17 cellular contexts compared by ENCODE assay signal in genomic region chr6:32882879-32883250, GRCh38. TPM values are rescaled to one million over a fixed set of nuclear protein-coding genes. Genes with fewer than 3 reads are reported as not detected.
DNase-seq lines count a peak whose midpoint lies in the region; ATAC-seq, FAIRE-seq and TF ChIP-seq lines count a peak whose summit lies in the region.
"Had no signal": no experiment of that assay in that cellular context is flagged by ENCODE, and none has a peak within 500 bp of the region (broad histone marks: within the 10 kb centered on the region; RNA-seq: fewer than 3 reads in every experiment).

No MANE protein-coding gene starts in this region.

- H3K9me3 ChIP-seq in GM12878 (replicated peaks; ENCODE audit: control insufficient read depth, insufficient read depth, low read length) (no peaks in the 10 kb centered on the region), keratinocyte (ENCODE audit: control insufficient read depth, low read depth, low read length) (no peaks in the 10 kb centered on the region)
- H3K9me3 ChIP-seq: BLaER1, esophagus muscularis mucosa, left ventricle myocardium inferior, vagina had no signal

- RAD21 ChIA-PET in GM12878 (lab: Charles Lee; ENCODE audit: unreplicated experiment) = interaction anchor here (1.8 to 2.4 kb wide), 3 partner anchors 44 to 102 kb away, joined by 4 to 13 read pairs (median 6); partner anchors contain the start of genes HLA-DMA and TAP2

- in situ Hi-C loops in GM12878 (cut with MboI) = no loop called here

- H3K36me3 Mint-ChIP-seq in activated CD8-positive, alpha-beta memory T cell treated with anti-CD3 and anti-CD28 coated beads, Interleukin-2, amount 10 ng/mL, durations not matched to agents 7 days and 5 days = peaks cover 3% of the 10 kb centered on the region

- POLR2A ChIA-PET in GM12878 (lab: Charles Lee) = interaction anchor here (1.3 kb wide), 1 partner anchor 44 kb away, joined by 3 read pairs; the partner anchor contains the start of gene TAP2

- peaks cover 8% of the 10 kb centered on the region for H3K27me3 Mint-ChIP-seq in activated CD8-positive, alpha-beta memory T cell treated with anti-CD3 and anti-CD28 coated beads, Interleukin-2, amount 10 ng/mL, durations not matched to agents 7 days and 5 days

- H3K36me3 ChIP-seq in GM12878 (ENCODE audit: control insufficient read depth in 2 of 2, insufficient read depth in 2 of 2, low read length in 1 of 2) = no peaks in the 10 kb centered on the region
- H3K36me3 ChIP-seq in keratinocyte (ENCODE audit: control insufficient read depth in 2 of 2, extremely low read depth in 1 of 2, insufficient read depth in 2 of 2, low read length in 2 of 2) = no peaks in the 10 kb centered on the region
- H3K36me3 ChIP-seq: esophagus muscularis mucosa, left ventricle myocardium inferior, vagina had no signal

- H3K27me3 ChIP-seq in GM12878 (replicated peaks in 1 of 2; ENCODE audit: control insufficient read depth in 2 of 2, insufficient read depth in 2 of 2, low read length in 1 of 2) (no peaks in the 10 kb centered on the region; a peak in 1 of 4 replicates), keratinocyte (ENCODE audit: control insufficient read depth, extremely low read depth, insufficient read depth, low read length) (no peaks in the 10 kb centered on the region)
- H3K27me3 ChIP-seq: BLaER1, vagina had no signal

- no peaks in the 10 kb centered on the region for H3K9me1 ChIP-seq in keratinocyte (ENCODE audit: control insufficient read depth, extremely low read depth, insufficient read depth, low read length)

- H3K4me3 ChIP-seq in GM12878 (no peak overlapping the region), keratinocyte (ENCODE audit: control insufficient read depth in 2 of 3, extremely low read depth in 1 of 3, insufficient read depth in 2 of 3, low read depth in 1 of 3, low read length in 3 of 3) (no peak overlapping the region)
- H3K4me3 ChIP-seq: BLaER1, esophagus muscularis mucosa, GM23338, left ventricle myocardium inferior, vagina had no signal

- H3K27ac Mint-ChIP-seq in activated CD8-positive, alpha-beta memory T cell treated with anti-CD3 and anti-CD28 coated beads, Interleukin-2, amount 10 ng/mL, durations not matched to agents 7 days and 5 days = no peak overlapping the region
- H3K27ac Mint-ChIP-seq: GM23338 had no signal

- no TSS peak for BruUV-seq in GM12878 (replicated peaks; lab: Mats Ljungman, UMichigan)

- WGBS in GM12878 (ENCODE audit: insufficient coverage, insufficient replicate concordance, low lambda C conversion rate, missing lambda C conversion rate) = 38% methylated on average over 1 of the region's 1 CpG

- H3K4me3 Mint-ChIP-seq in activated CD8-positive, alpha-beta memory T cell treated with anti-CD3 and anti-CD28 coated beads, Interleukin-2, amount 10 ng/mL, durations not matched to agents 7 days and 5 days = no peak overlapping the region
- H3K4me3 Mint-ChIP-seq: GM23338 had no signal

- H3K4me1 Mint-ChIP-seq in activated CD8-positive, alpha-beta memory T cell treated with anti-CD3 and anti-CD28 coated beads, Interleukin-2, amount 10 ng/mL, durations not matched to agents 7 days and 5 days = peaks cover 3% of the 10 kb centered on the region
- H3K4me1 Mint-ChIP-seq: GM23338 had no signal

- H4K20me1 ChIP-seq in GM12878 (ENCODE audit: control insufficient read depth, insufficient read depth) (no peaks in the 10 kb centered on the region), keratinocyte (ENCODE audit: control insufficient read depth, extremely low read depth, insufficient read depth, low read length) (no peaks in the 10 kb centered on the region)
- H4K20me1 ChIP-seq: BLaER1 had no signal

- no peaks in the 10 kb centered on the region for H3K79me2 ChIP-seq in GM12878 (ENCODE audit: control insufficient read depth, insufficient read depth, low read length)
- no peaks in the 10 kb centered on the region for H3K79me2 ChIP-seq in keratinocyte (ENCODE audit: control insufficient read depth, insufficient read depth, low read length)

- H3K4me2 ChIP-seq in GM12878 (ENCODE audit: control insufficient read depth, insufficient read depth) = no peak overlapping the region
- no peak overlapping the region for H3K4me2 ChIP-seq in keratinocyte (ENCODE audit: control insufficient read depth, extremely low read depth, insufficient read depth, low read depth, low read length)
- H3K4me2 ChIP-seq: GM23338 had no signal

- DNase-seq in AG20443 (ENCODE audit: low spot score) (peak; percentile 71), HS-5 (ENCODE audit: low read depth) (peak; percentile 61), GM12878 (ENCODE audit: low read depth, low spot score) (no peak), keratinocyte (ENCODE audit: low read depth, low spot score) (no peak), HK-2 (ENCODE audit: unreplicated experiment) (no peak), SKM-1 (lab: John Stamatoyannopoulos, UW; ENCODE audit: unreplicated experiment) (no peak)
- no peak for DNase-seq in activated CD8-positive, alpha-beta memory T cell treated with anti-CD3 and anti-CD28 coated beads, Interleukin-2, amount 10 ng/mL, durations not matched to agents 7 days and 5 days
- DNase-seq: activated CD4-positive, alpha-beta T cell treated with anti-CD3 and anti-CD28 coated beads, Interleukin-2, amount 50 U/mL, for 4 hours; DMS153; left ventricle myocardium inferior; NCI-H1694 treated with DMSO at 0.1 percent for 48 hours; NCI-H510A treated with DMSO at 0.1 percent for 48 hours had no signal

- intact Hi-C loops in GM12878 (cut with micrococcal nuclease; ENCODE audit: unreplicated experiment) = loop anchor here (10.0 kb wide), 1 partner anchor 202 kb away; no protein-coding TSS in a partner anchor

- no peak overlapping the region for H2AFZ ChIP-seq in GM12878 (ENCODE audit: control insufficient read depth, low read depth, low read length)
- H2AFZ ChIP-seq in keratinocyte (ENCODE audit: control insufficient read depth, low read length) = no peak overlapping the region

- dilution Hi-C loops in keratinocyte (cut with MboI; ENCODE audit: extremely low pct_ligation_motif_present, low sequenced_read_pairs) = no loop called here

- SMC1A ChIA-PET in GM12878 (lab: Charles Lee; ENCODE audit: uncharacterized antibody, unreplicated experiment) = interaction anchor here (0.9 to 13.8 kb wide), 4 partner anchors 51 to 100 kb away, joined by 3 to 184 read pairs (median 4); no protein-coding TSS in a partner anchor

- FAIRE-seq in GM12878 (lab: Jason Lieb, UNC) (no peak), keratinocyte (lab: Jason Lieb, UNC) (peak; percentile 62)

- ATAC-seq in GM12878 (no peak), GM21529 (IDR thresholded peaks at IDR 0.05; ENCODE audit: unreplicated experiment) (no peak)
- no peak for ATAC-seq in activated CD8-positive, alpha-beta memory T cell treated with anti-CD3 and anti-CD28 coated beads, Interleukin-2, amount 10 ng/mL, durations not matched to agents 7 days and 5 days
- ATAC-seq: GM23338 had no signal

- no peak overlapping the region for H3K9ac ChIP-seq in GM12878 (ENCODE audit: control insufficient read depth, insufficient read depth, low read length)
- H3K9ac ChIP-seq in keratinocyte (ENCODE audit: control insufficient read depth, extremely low read depth, insufficient read depth, low read length) = no peak overlapping the region
- H3K9ac ChIP-seq: BLaER1 had no signal

- H3K9me3 Mint-ChIP-seq in activated CD8-positive, alpha-beta memory T cell treated with anti-CD3 and anti-CD28 coated beads, Interleukin-2, amount 10 ng/mL, durations not matched to agents 7 days and 5 days (ENCODE audit: low read depth) = no peaks in the 10 kb centered on the region
- H3K9me3 Mint-ChIP-seq: GM23338 had no signal

- H3K27ac ChIP-seq in GM12878 (ENCODE audit: control insufficient read depth, insufficient read depth) (no peak overlapping the region), keratinocyte (ENCODE audit: control insufficient read depth, insufficient read depth, low read length) (peak overlapping the region; percentile 65)
- H3K27ac ChIP-seq: BLaER1, vagina had no signal

- H3K4me1 ChIP-seq in GM12878 (ENCODE audit: control insufficient read depth, insufficient read depth, low read length) (0 out of 2 replicates have a peak, but pooled peaks cover 3% of the 10 kb centered on the region), keratinocyte (ENCODE audit: control insufficient read depth, extremely low read depth, insufficient read depth, low read length) (peaks cover 10% of the 10 kb centered on the region)

- TF ChIP-seq EP300 in GM12878 (IDR thresholded peaks at IDR 0.05; ENCODE audit: borderline replicate concordance in 1 of 2, control insufficient read depth in 1 of 2, low read depth in 2 of 2, low read length in 2 of 2) = no peak

- TF ChIP-seq CTCF in GM12878 (IDR thresholded peaks at IDR 0.05 in 2 of 3, conservative IDR thresholded peaks at IDR 0.05 in 1 of 3; ENCODE audit: control insufficient read depth in 2 of 3, extremely low read depth in 1 of 3, insufficient read depth in 1 of 3, low read depth in 3 of 3, low read length in 3 of 3) (no peak), keratinocyte (optimal IDR thresholded peaks at IDR 0.05 in 1 of 3, IDR thresholded peaks at IDR 0.05 in 1 of 3, conservative IDR thresholded peaks at IDR 0.05 in 1 of 3; ENCODE audit: extremely low read depth in 1 of 3, insufficient read depth in 2 of 3, low read length in 3 of 3) (no peak)

- CTCF ChIA-PET in GM12878 (lab: Yijun Ruan, JAX) = interaction anchor here (0.9 to 12.7 kb wide), 8 partner anchors 14 to 104 kb away, joined by 3 to 260 read pairs (median 5); partner anchors contain the start of genes HLA-DMA and TAP2
- CTCF ChIA-PET in activated CD8-positive, alpha-beta memory T cell treated with anti-CD3 and anti-CD28 coated beads, Interleukin-2, amount 10 ng/mL, durations not matched to agents 7 days and 5 days (lab: Charles Lee) = interaction anchor here (1.4 to 8.0 kb wide), 6 partner anchors 14 to 103 kb away, joined by 3 to 122 read pairs (median 6); partner anchors contain the start of genes BRD2, HLA-DMA and TAP2

- no peak for TF ChIP-seq POLR2A in GM12878 (IDR thresholded peaks at IDR 0.05; ENCODE audit: low read depth, low read length)

- TF ChIP-seq RAD21 in GM12878 (IDR thresholded peaks at IDR 0.05; ENCODE audit: insufficient read depth, low read depth, low read length) = no peak

RNA-seq across cellular contexts. Expression of gene PSMB9, which starts 28.9 kb away (rescaled TPM):
- total RNA-seq in GM12878 (2013; cell fraction: nucleolus; rRNA removed) = 21.6 and 24.8 TPM in 2 replicates
- total RNA-seq in GM12878 (2014; rRNA removed) (251 and 255 TPM in 2 replicates), GM12878 (2014; rRNA removed; fragmentation: Illumina TruSeq; extraction: Trizol) (167 and 171 TPM in 2 replicates), GM12878 (2021) (237 and 271 TPM in 2 replicates)
- polyA plus RNA-seq in GM12878 (2011; ENCODE audit: low read depth) = 109 TPM
- polyA plus RNA-seq in GM12878 (2011; rRNA removed) (253 and 359 TPM in 2 replicates), GM12878 (2014; fragmentation: Illumina TruSeq; extraction: Trizol) (86.8 and 181 TPM in 2 replicates), GM12878 (2014; fragmentation: Nextera tagmentation; extraction: Ambion mirVana) (100 to 1,000 TPM; 202 to 299 TPM), GM12878 (2014; rRNA removed) (341 and 375 TPM in 2 replicates), GM12878 (2016; fragmentation: Nextera tagmentation; extraction: Ambion mirVana) (100 to 1,000 TPM; 483 to 517 TPM), keratinocyte (21.3 to 29.0 TPM (median 25.4 TPM) in 3 replicates)
- polyA plus RNA-seq in GM12878 (2011; cell fraction: cytosol; rRNA removed) = 446 and 599 TPM in 2 replicates
- polyA plus RNA-seq in GM12878 (2011; cell fraction: nucleus; rRNA removed) = 215 and 228 TPM in 2 replicates
- 183 and 244 TPM in 2 replicates for polyA plus RNA-seq in GM12878 (2012)
- polyA minus RNA-seq in GM12878 (2011; rRNA and poly(A)+ RNA removed) = 185 and 260 TPM in 2 replicates
- polyA minus RNA-seq in GM12878 (2011; cell fraction: cytosol; rRNA and poly(A)+ RNA removed) = 78.0 and 81.2 TPM in 2 replicates
- polyA minus RNA-seq in GM12878 (2011; cell fraction: nucleus; rRNA and poly(A)+ RNA removed) = 34.8 and 51.7 TPM in 2 replicates
- 0.69 TPM for polyA plus RNA-seq in keratinocyte (2011; ENCODE audit: low read depth)
- polyA plus RNA-seq in keratinocyte (2011; cell fraction: cytosol; rRNA removed) = 10.9 and 17.9 TPM in 2 replicates
- polyA plus RNA-seq in keratinocyte (2011; cell fraction: nucleus; rRNA removed) = 6.6 TPM in 2 replicates
- polyA plus RNA-seq in keratinocyte (2012; ENCODE audit: low replicate concordance) = 1.4 and 28.6 TPM in 2 replicates
- polyA minus RNA-seq in keratinocyte = 13.0 to 16.5 TPM (median 14.0 TPM) in 3 replicates
- polyA minus RNA-seq in keratinocyte (2011; cell fraction: cytosol; rRNA and poly(A)+ RNA removed) = 9.2 TPM
- polyA minus RNA-seq in keratinocyte (2011; cell fraction: nucleus; rRNA and poly(A)+ RNA removed) = 1.3 and 1.5 TPM in 2 replicates
- 100 to 1,000 TPM; 402 to 473 TPM for total RNA-seq in activated CD8-positive, alpha-beta memory T cell treated with anti-CD3 and anti-CD28 coated beads, Interleukin-2, amount 10 ng/mL, durations not matched to agents 7 days and 5 days

RNA-seq across cellular contexts. Expression of gene TAP1, which starts 29.4 kb away (rescaled TPM):
- 96.1 and 104 TPM in 2 replicates for total RNA-seq in GM12878 (2013; cell fraction: nucleolus; rRNA removed)
- total RNA-seq in GM12878 (2014; rRNA removed) = 179 and 183 TPM in 2 replicates
- total RNA-seq in GM12878 (2014; rRNA removed; fragmentation: Illumina TruSeq; extraction: Trizol) = 103 and 108 TPM in 2 replicates
- 177 and 194 TPM in 2 replicates for total RNA-seq in GM12878 (2021)
- 87.7 TPM for polyA plus RNA-seq in GM12878 (2011; ENCODE audit: low read depth)
- 136 and 198 TPM in 2 replicates for polyA plus RNA-seq in GM12878 (2011; rRNA removed)
- 194 and 208 TPM in 2 replicates for polyA plus RNA-seq in GM12878 (2011; cell fraction: cytosol; rRNA removed)
- 238 and 367 TPM in 2 replicates for polyA plus RNA-seq in GM12878 (2011; cell fraction: nucleus; rRNA removed)
- polyA plus RNA-seq in GM12878 (2012) = 170 and 179 TPM in 2 replicates
- polyA plus RNA-seq in GM12878 (2014; fragmentation: Illumina TruSeq; extraction: Trizol) = 107 and 126 TPM in 2 replicates
- polyA plus RNA-seq in GM12878 (2014; fragmentation: Nextera tagmentation; extraction: Ambion mirVana) = 10 to 100 TPM; 33.4 to 60.0 TPM
- 160 and 161 TPM in 2 replicates for polyA plus RNA-seq in GM12878 (2014; rRNA removed)
- 100 to 1,000 TPM; 230 to 249 TPM for polyA plus RNA-seq in GM12878 (2016; fragmentation: Nextera tagmentation; extraction: Ambion mirVana)
- polyA minus RNA-seq in GM12878 (2011; rRNA and poly(A)+ RNA removed) = 154 and 194 TPM in 2 replicates
- 60.6 and 63.3 TPM in 2 replicates for polyA minus RNA-seq in GM12878 (2011; cell fraction: cytosol; rRNA and poly(A)+ RNA removed)
- 62.0 and 67.4 TPM in 2 replicates for polyA minus RNA-seq in GM12878 (2011; cell fraction: nucleus; rRNA and poly(A)+ RNA removed)
- polyA plus RNA-seq in keratinocyte = 56.1 to 81.7 TPM (median 61.4 TPM) in 3 replicates
- 10.9 TPM for polyA plus RNA-seq in keratinocyte (2011; ENCODE audit: low read depth)
- polyA plus RNA-seq in keratinocyte (2011; cell fraction: cytosol; rRNA removed) = 44.3 and 45.6 TPM in 2 replicates
- polyA plus RNA-seq in keratinocyte (2011; cell fraction: nucleus; rRNA removed) = 92.6 and 97.3 TPM in 2 replicates
- 47.4 and 68.3 TPM in 2 replicates for polyA plus RNA-seq in keratinocyte (2012; ENCODE audit: low replicate concordance)
- polyA minus RNA-seq in keratinocyte = 74.6 to 93.6 TPM (median 82.4 TPM) in 3 replicates
- polyA minus RNA-seq in keratinocyte (2011; cell fraction: cytosol; rRNA and poly(A)+ RNA removed) = 72.1 TPM
- polyA minus RNA-seq in keratinocyte (2011; cell fraction: nucleus; rRNA and poly(A)+ RNA removed) = 81.8 and 84.9 TPM in 2 replicates
- total RNA-seq in activated CD8-positive, alpha-beta memory T cell treated with anti-CD3 and anti-CD28 coated beads, Interleukin-2, amount 10 ng/mL, durations not matched to agents 7 days and 5 days = 100 to 1,000 TPM; 407 to 417 TPM

RNA-seq across cellular contexts. Expression of gene PSMB8, which starts 39.0 kb away (rescaled TPM):
- 49.6 and 50.1 TPM in 2 replicates for total RNA-seq in GM12878 (2013; cell fraction: nucleolus; rRNA removed)
- 386 and 388 TPM in 2 replicates for total RNA-seq in GM12878 (2014; rRNA removed)
- 311 and 327 TPM in 2 replicates for total RNA-seq in GM12878 (2014; rRNA removed; fragmentation: Illumina TruSeq; extraction: Trizol)
- 366 TPM in 2 replicates for total RNA-seq in GM12878 (2021)
- 129 TPM for polyA plus RNA-seq in GM12878 (2011; ENCODE audit: low read depth)
- 321 and 384 TPM in 2 replicates for polyA plus RNA-seq in GM12878 (2011; rRNA removed)
- polyA plus RNA-seq in GM12878 (2011; cell fraction: cytosol; rRNA removed) = 482 and 548 TPM in 2 replicates
- 310 and 330 TPM in 2 replicates for polyA plus RNA-seq in GM12878 (2011; cell fraction: nucleus; rRNA removed)
- polyA plus RNA-seq in GM12878 (2012) = 201 TPM in 2 replicates
- 272 and 304 TPM in 2 replicates for polyA plus RNA-seq in GM12878 (2014; fragmentation: Illumina TruSeq; extraction: Trizol)
- 100 to 1,000 TPM; 353 to 557 TPM for polyA plus RNA-seq in GM12878 (2014; fragmentation: Nextera tagmentation; extraction: Ambion mirVana)
- polyA plus RNA-seq in GM12878 (2014; rRNA removed) = 374 and 411 TPM in 2 replicates
- polyA plus RNA-seq in GM12878 (2016; fragmentation: Nextera tagmentation; extraction: Ambion mirVana) = 100 to 1,000 TPM; 495 to 538 TPM
- 253 and 255 TPM in 2 replicates for polyA minus RNA-seq in GM12878 (2011; rRNA and poly(A)+ RNA removed)
- 49.0 and 55.5 TPM in 2 replicates for polyA minus RNA-seq in GM12878 (2011; cell fraction: cytosol; rRNA and poly(A)+ RNA removed)
- polyA minus RNA-seq in GM12878 (2011; cell fraction: nucleus; rRNA and poly(A)+ RNA removed) = 48.2 and 65.3 TPM in 2 replicates
- 44.4 to 66.7 TPM (median 63.4 TPM) in 3 replicates for polyA plus RNA-seq in keratinocyte
- 10.5 TPM for polyA plus RNA-seq in keratinocyte (2011; ENCODE audit: low read depth)
- polyA plus RNA-seq in keratinocyte (2011; cell fraction: cytosol; rRNA removed) = 34.6 and 43.8 TPM in 2 replicates
- polyA plus RNA-seq in keratinocyte (2011; cell fraction: nucleus; rRNA removed) = 24.8 and 26.6 TPM in 2 replicates
- 17.9 and 59.2 TPM in 2 replicates for polyA plus RNA-seq in keratinocyte (2012; ENCODE audit: low replicate concordance)
- 20.2 to 36.4 TPM (median 31.7 TPM) in 3 replicates for polyA minus RNA-seq in keratinocyte
- polyA minus RNA-seq in keratinocyte (2011; cell fraction: cytosol; rRNA and poly(A)+ RNA removed) = 11.1 TPM
- 4.3 and 5.0 TPM in 2 replicates for polyA minus RNA-seq in keratinocyte (2011; cell fraction: nucleus; rRNA and poly(A)+ RNA removed)
- 100 to 1,000 TPM; 461 to 464 TPM for total RNA-seq in activated CD8-positive, alpha-beta memory T cell treated with anti-CD3 and anti-CD28 coated beads, Interleukin-2, amount 10 ng/mL, durations not matched to agents 7 days and 5 days

RNA-seq across cellular contexts. Expression of gene TAP2, which starts 44.3 kb away (rescaled TPM):
- total RNA-seq in GM12878 (2013; cell fraction: nucleolus; rRNA removed) = 57.5 and 70.6 TPM in 2 replicates
- total RNA-seq in GM12878 (2014; rRNA removed) (58.1 and 60.3 TPM in 2 replicates), GM12878 (2014; rRNA removed; fragmentation: Illumina TruSeq; extraction: Trizol) (31.9 and 37.2 TPM in 2 replicates), GM12878 (2021) (77.2 and 87.3 TPM in 2 replicates)
- polyA plus RNA-seq in GM12878 (2011; ENCODE audit: low read depth) = 17.3 TPM
- polyA plus RNA-seq in GM12878 (2011; rRNA removed) (25.5 and 38.8 TPM in 2 replicates), GM12878 (2014; fragmentation: Illumina TruSeq; extraction: Trizol) (45.7 and 47.7 TPM in 2 replicates), GM12878 (2014; fragmentation: Nextera tagmentation; extraction: Ambion mirVana) (1 to 10 TPM; 5.3 to 6.7 TPM), GM12878 (2014; rRNA removed) (49.6 and 71.6 TPM in 2 replicates), GM12878 (2016; fragmentation: Nextera tagmentation; extraction: Ambion mirVana) (1 to 10 TPM; 8.3 to 9.0 TPM), keratinocyte (24.5 to 50.7 TPM (median 32.6 TPM) in 3 replicates)
- 34.8 and 37.7 TPM in 2 replicates for polyA plus RNA-seq in GM12878 (2011; cell fraction: cytosol; rRNA removed)
- 129 and 147 TPM in 2 replicates for polyA plus RNA-seq in GM12878 (2011; cell fraction: nucleus; rRNA removed)
- 31.6 and 38.9 TPM in 2 replicates for polyA plus RNA-seq in GM12878 (2012)
- polyA minus RNA-seq in GM12878 (2011; rRNA and poly(A)+ RNA removed) = 36.8 and 38.2 TPM in 2 replicates
- 9.1 and 12.2 TPM in 2 replicates for polyA minus RNA-seq in GM12878 (2011; cell fraction: cytosol; rRNA and poly(A)+ RNA removed)
- polyA minus RNA-seq in GM12878 (2011; cell fraction: nucleus; rRNA and poly(A)+ RNA removed) = 32.5 and 50.3 TPM in 2 replicates
- 4.3 TPM for polyA plus RNA-seq in keratinocyte (2011; ENCODE audit: low read depth)
- polyA plus RNA-seq in keratinocyte (2011; cell fraction: cytosol; rRNA removed) = 7.8 and 9.5 TPM in 2 replicates
- 69.2 and 76.6 TPM in 2 replicates for polyA plus RNA-seq in keratinocyte (2011; cell fraction: nucleus; rRNA removed)
- 21.9 and 59.2 TPM in 2 replicates for polyA plus RNA-seq in keratinocyte (2012; ENCODE audit: low replicate concordance)
- polyA minus RNA-seq in keratinocyte = 49.4 to 105 TPM (median 68.7 TPM) in 3 replicates
- 24.0 TPM for polyA minus RNA-seq in keratinocyte (2011; cell fraction: cytosol; rRNA and poly(A)+ RNA removed)
- polyA minus RNA-seq in keratinocyte (2011; cell fraction: nucleus; rRNA and poly(A)+ RNA removed) = 94.4 and 116 TPM in 2 replicates
- total RNA-seq in activated CD8-positive, alpha-beta memory T cell treated with anti-CD3 and anti-CD28 coated beads, Interleukin-2, amount 10 ng/mL, durations not matched to agents 7 days and 5 days = 100 to 1,000 TPM; 242 to 258 TPM

RNA-seq across cellular contexts. Expression of gene HLA-DMB, which starts 58.0 kb away (rescaled TPM):
- 54.4 and 59.2 TPM in 2 replicates for total RNA-seq in GM12878 (2013; cell fraction: nucleolus; rRNA removed)
- total RNA-seq in GM12878 (2014; rRNA removed) (141 and 149 TPM in 2 replicates), GM12878 (2014; rRNA removed; fragmentation: Illumina TruSeq; extraction: Trizol) (117 and 120 TPM in 2 replicates), GM12878 (2021) (106 and 114 TPM in 2 replicates)
- polyA plus RNA-seq in GM12878 (2011; ENCODE audit: low read depth) = 240 TPM
- polyA plus RNA-seq in GM12878 (2011; rRNA removed) (140 and 173 TPM in 2 replicates), GM12878 (2014; fragmentation: Illumina TruSeq; extraction: Trizol) (136 and 158 TPM in 2 replicates), GM12878 (2014; fragmentation: Nextera tagmentation; extraction: Ambion mirVana) (100 to 1,000 TPM; 117 to 170 TPM), GM12878 (2014; rRNA removed) (114 and 116 TPM in 2 replicates), GM12878 (2016; fragmentation: Nextera tagmentation; extraction: Ambion mirVana) (100 to 1,000 TPM; 160 to 168 TPM), keratinocyte (0.13 TPM in 1 of 3 replicates, not detected in the others)
- 172 and 198 TPM in 2 replicates for polyA plus RNA-seq in GM12878 (2011; cell fraction: cytosol; rRNA removed)
- 112 and 122 TPM in 2 replicates for polyA plus RNA-seq in GM12878 (2011; cell fraction: nucleus; rRNA removed)
- 162 and 237 TPM in 2 replicates for polyA plus RNA-seq in GM12878 (2012)
- polyA minus RNA-seq in GM12878 (2011; rRNA and poly(A)+ RNA removed) = 91.9 and 112 TPM in 2 replicates
- 22.9 and 33.3 TPM in 2 replicates for polyA minus RNA-seq in GM12878 (2011; cell fraction: cytosol; rRNA and poly(A)+ RNA removed)
- 25.1 and 32.0 TPM in 2 replicates for polyA minus RNA-seq in GM12878 (2011; cell fraction: nucleus; rRNA and poly(A)+ RNA removed)
- polyA plus RNA-seq in keratinocyte (2011; ENCODE audit: low read depth) = not detected
- polyA plus RNA-seq in keratinocyte (2011; cell fraction: cytosol; rRNA removed) = not detected in 2 replicates
- polyA plus RNA-seq in keratinocyte (2011; cell fraction: nucleus; rRNA removed) = not detected in 2 replicates
- polyA plus RNA-seq in keratinocyte (2012; ENCODE audit: low replicate concordance) = 0.21 TPM in 1 of 2 replicates, not detected in the other
- polyA minus RNA-seq in keratinocyte = not detected in 3 replicates
- polyA minus RNA-seq in keratinocyte (2011; cell fraction: cytosol; rRNA and poly(A)+ RNA removed) = not detected
- polyA minus RNA-seq in keratinocyte (2011; cell fraction: nucleus; rRNA and poly(A)+ RNA removed) = not detected in 2 replicates
- 10 to 100 TPM; 22.7 to 31.2 TPM for total RNA-seq in activated CD8-positive, alpha-beta memory T cell treated with anti-CD3 and anti-CD28 coated beads, Interleukin-2, amount 10 ng/mL, durations not matched to agents 7 days and 5 days

Comparison
In these comparisons a context has a peak if more than half of its experiments do, and no peak if none do; other contexts are left out.
1. DNase-seq: peak in AG20443 (single experiment) and HS-5 (single experiment); none in GM12878 (single experiment), keratinocyte (single experiment), HK-2 (single experiment), SKM-1 (single experiment) and activated CD8-positive, alpha-beta memory T cell treated with anti-CD3 and anti-CD28 coated beads, Interleukin-2, amount 10 ng/mL, durations not matched to agents 7 days and 5 days (single experiment).